In the genomic region with DNA sequence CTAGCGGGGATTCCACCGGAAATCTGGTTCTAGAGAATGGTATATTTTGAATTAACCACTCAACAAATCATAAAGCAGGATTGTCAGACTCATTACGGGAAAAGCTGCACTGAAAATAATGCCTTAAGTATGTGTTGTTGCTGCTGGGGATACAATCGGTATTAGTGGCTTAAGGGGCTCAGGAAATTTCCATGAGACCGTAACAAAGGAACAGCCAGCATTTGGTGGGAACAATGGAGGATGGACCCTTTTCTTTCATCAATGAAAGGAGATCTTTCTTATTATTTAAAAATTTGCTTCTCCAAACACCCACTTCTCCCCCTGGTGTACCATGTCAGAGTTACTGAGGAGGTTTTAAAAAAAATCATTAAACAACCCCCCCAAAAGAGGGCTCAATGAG, we compare ENCODE assay signal across 1 cellular context.
TF ChIP-seq lines count a peak whose summit lies in the region.

No MANE protein-coding gene starts in this region.

TF ChIP-seq in GM23338, 12 proteins besides CTCF, POLR2A, EP300 and RAD21 (continued from another document):
- TF ChIP-seq, protein P1, sequence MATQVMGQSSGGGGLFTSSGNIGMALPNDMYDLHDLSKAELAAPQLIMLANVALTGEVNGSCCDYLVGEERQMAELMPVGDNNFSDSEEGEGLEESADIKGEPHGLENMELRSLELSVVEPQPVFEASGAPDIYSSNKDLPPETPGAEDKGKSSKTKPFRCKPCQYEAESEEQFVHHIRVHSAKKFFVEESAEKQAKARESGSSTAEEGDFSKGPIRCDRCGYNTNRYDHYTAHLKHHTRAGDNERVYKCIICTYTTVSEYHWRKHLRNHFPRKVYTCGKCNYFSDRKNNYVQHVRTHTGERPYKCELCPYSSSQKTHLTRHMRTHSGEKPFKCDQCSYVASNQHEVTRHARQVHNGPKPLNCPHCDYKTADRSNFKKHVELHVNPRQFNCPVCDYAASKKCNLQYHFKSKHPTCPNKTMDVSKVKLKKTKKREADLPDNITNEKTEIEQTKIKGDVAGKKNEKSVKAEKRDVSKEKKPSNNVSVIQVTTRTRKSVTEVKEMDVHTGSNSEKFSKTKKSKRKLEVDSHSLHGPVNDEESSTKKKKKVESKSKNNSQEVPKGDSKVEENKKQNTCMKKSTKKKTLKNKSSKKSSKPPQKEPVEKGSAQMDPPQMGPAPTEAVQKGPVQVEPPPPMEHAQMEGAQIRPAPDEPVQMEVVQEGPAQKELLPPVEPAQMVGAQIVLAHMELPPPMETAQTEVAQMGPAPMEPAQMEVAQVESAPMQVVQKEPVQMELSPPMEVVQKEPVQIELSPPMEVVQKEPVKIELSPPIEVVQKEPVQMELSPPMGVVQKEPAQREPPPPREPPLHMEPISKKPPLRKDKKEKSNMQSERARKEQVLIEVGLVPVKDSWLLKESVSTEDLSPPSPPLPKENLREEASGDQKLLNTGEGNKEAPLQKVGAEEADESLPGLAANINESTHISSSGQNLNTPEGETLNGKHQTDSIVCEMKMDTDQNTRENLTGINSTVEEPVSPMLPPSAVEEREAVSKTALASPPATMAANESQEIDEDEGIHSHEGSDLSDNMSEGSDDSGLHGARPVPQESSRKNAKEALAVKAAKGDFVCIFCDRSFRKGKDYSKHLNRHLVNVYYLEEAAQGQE (IDR thresholded peaks at IDR 0.05; ENCODE audit: unreplicated experiment), result no peak
- TF ChIP-seq ZNF331 (CRISPR knock-in tag; IDR thresholded peaks at IDR 0.05; ENCODE audit: low read depth), result no peak
TF ChIP-seq in GM23338: peak in this region for 0.
